Comparison of ENCODE assay signal across 8 cellular contexts in genomic region chr13:28753208-28753892, GRCh38. TPM values are rescaled to one million over a fixed set of nuclear protein-coding genes. Genes with fewer than 3 reads are reported as not detected.
DNase-seq lines count a peak whose midpoint lies in the region; ATAC-seq and TF ChIP-seq lines count a peak whose summit lies in the region.

No MANE protein-coding gene starts in this region.

- H2AFZ ChIP-seq in Loucy (ENCODE audit: low read length) = 0 out of 2 replicates have a peak overlapping the region, but pooled peaks have one; percentile 28

- H3K4me2 ChIP-seq in Loucy (ENCODE audit: low read depth, low read length, poor library complexity, severe bottlenecking) = peak overlapping the region; percentile 70
- H3K4me2 ChIP-seq in mesendoderm (ENCODE audit: low read length) = no peak overlapping the region

- 0 out of 2 replicates have a peak, but pooled peaks cover 9% of the 10 kb centered on the region for H3F3A ChIP-seq in Loucy (ENCODE audit: low read depth)

- H3K27ac ChIP-seq in mesendoderm (ENCODE audit: low read depth, low read length) = peak overlapping the region; percentile 56

- no peak for ATAC-seq in GM18520 (IDR thresholded peaks at IDR 0.05; ENCODE audit: unreplicated experiment)
- no peak for ATAC-seq in GM18868 (IDR thresholded peaks at IDR 0.05; ENCODE audit: unreplicated experiment)

- no peak overlapping the region for H3K23ac ChIP-seq in mesendoderm (ENCODE audit: low read length)

- H4K8ac ChIP-seq in mesendoderm (ENCODE audit: low read depth, low read length) = no peak overlapping the region

- DNase-seq in Ammon's horn (ENCODE audit: low spot score) (peak; percentile 39), dedifferentiated amniotic fluid mesenchymal stem cell (ENCODE audit: extremely low spot score) (peak; percentile 95), mesendoderm (peak; percentile 97), NCI-H1092 treated with DMSO at 0.1 percent for 48 hours (lab: John Stamatoyannopoulos, UW) (no peak), DMS153 (lab: John Stamatoyannopoulos, UW) (no peak)

- no peak for TF ChIP-seq CTCF in Loucy (conservative IDR thresholded peaks at IDR 0.05; ENCODE audit: low read length)

- H3K4ac ChIP-seq in mesendoderm (ENCODE audit: low read depth, low read length) = peak overlapping the region; percentile 93

- no peak overlapping the region for H4K5ac ChIP-seq in mesendoderm (ENCODE audit: low read length)

- H3K79me2 ChIP-seq in Loucy (ENCODE audit: insufficient read depth, low read length) (no peaks in the 10 kb centered on the region), mesendoderm (ENCODE audit: control insufficient read depth, insufficient read depth, low read length) (no peaks in the 10 kb centered on the region)

- H3K36me3 ChIP-seq in Loucy (ENCODE audit: insufficient read depth, low read length) (no peaks in the 10 kb centered on the region), mesendoderm (ENCODE audit: control insufficient read depth, insufficient read depth, low read length) (no peaks in the 10 kb centered on the region)

- no peaks in the 10 kb centered on the region for H3K27me3 ChIP-seq in Loucy (ENCODE audit: insufficient read depth, low read length, poor library complexity, severe bottlenecking)
- H3K27me3 ChIP-seq in mesendoderm (ENCODE audit: insufficient read depth, low read length, poor library complexity) = no peaks in the 10 kb centered on the region

- no peak overlapping the region for H3K9ac ChIP-seq in Loucy (ENCODE audit: low read depth, low read length, poor library complexity, severe bottlenecking)
- H3K9ac ChIP-seq in mesendoderm (ENCODE audit: low read length) = no peak overlapping the region

- peak overlapping the region; percentile 18 for H3K56ac ChIP-seq in mesendoderm (ENCODE audit: low read length)

- H3K9me3 ChIP-seq in Loucy (ENCODE audit: insufficient read depth, low read depth, low read length) = 0 out of 2 replicates have a peak, but pooled peaks cover 6% of the 10 kb centered on the region

- H2BK120ac ChIP-seq in mesendoderm (ENCODE audit: low read depth, low read length) = peak overlapping the region; percentile 92

- H2BK15ac ChIP-seq in mesendoderm (replicated peaks; ENCODE audit: low read depth) = peak overlapping the region; percentile 4

- H2AK5ac ChIP-seq in mesendoderm (ENCODE audit: low read length) = no peak overlapping the region

- no peak overlapping the region for H3K4me3 ChIP-seq in Loucy (ENCODE audit: low read length, poor library complexity, severe bottlenecking)
- no peak overlapping the region for H3K4me3 ChIP-seq in mesendoderm (ENCODE audit: low read length)

- H3K9me2 ChIP-seq in Loucy (replicated peaks; ENCODE audit: low read depth, low read length) = no peaks in the 10 kb centered on the region

- H3K18ac ChIP-seq in mesendoderm (ENCODE audit: low read length) = peak overlapping the region; percentile 98

- H3K79me1 ChIP-seq in mesendoderm (ENCODE audit: low read length) = no peaks in the 10 kb centered on the region

- H3K4me1 ChIP-seq in Loucy (ENCODE audit: insufficient read depth, low read length, poor library complexity, severe bottlenecking) (peaks cover 53% of the 10 kb centered on the region), mesendoderm (ENCODE audit: control insufficient read depth, low read depth, low read length) (peaks cover 6% of the 10 kb centered on the region)

- peak overlapping the region; percentile 82 for H2BK5ac ChIP-seq in mesendoderm (ENCODE audit: low read length)

- WGBS in mesendoderm (ENCODE audit: extremely low coverage, insufficient coverage, low lambda C conversion rate) = no CpG with 5 or more reads among the region's 5 CpGs

- no peaks in the 10 kb centered on the region for H4K20me1 ChIP-seq in Loucy (ENCODE audit: insufficient read depth, low read length, poor library complexity, severe bottlenecking)

RNA-seq across cellular contexts. Expression of gene SLC46A3, which starts 34.6 kb away (rescaled TPM):
- polyA plus RNA-seq in mesendoderm (2013, experiment 1 of 2) = 1.1 TPM
- 0.85 TPM for polyA plus RNA-seq in mesendoderm (2013, experiment 2 of 2)

Comparison
In these comparisons a context has a peak if more than half of its experiments do, and no peak if none do; other contexts are left out.
1. DNase-seq: peak in Ammon's horn (single experiment), dedifferentiated amniotic fluid mesenchymal stem cell (single experiment) and mesendoderm (single experiment); none in NCI-H1092 treated with DMSO at 0.1 percent for 48 hours (single experiment) and DMS153 (single experiment).